ENCODE assay signal across 12 cellular contexts in the genomic region with DNA sequence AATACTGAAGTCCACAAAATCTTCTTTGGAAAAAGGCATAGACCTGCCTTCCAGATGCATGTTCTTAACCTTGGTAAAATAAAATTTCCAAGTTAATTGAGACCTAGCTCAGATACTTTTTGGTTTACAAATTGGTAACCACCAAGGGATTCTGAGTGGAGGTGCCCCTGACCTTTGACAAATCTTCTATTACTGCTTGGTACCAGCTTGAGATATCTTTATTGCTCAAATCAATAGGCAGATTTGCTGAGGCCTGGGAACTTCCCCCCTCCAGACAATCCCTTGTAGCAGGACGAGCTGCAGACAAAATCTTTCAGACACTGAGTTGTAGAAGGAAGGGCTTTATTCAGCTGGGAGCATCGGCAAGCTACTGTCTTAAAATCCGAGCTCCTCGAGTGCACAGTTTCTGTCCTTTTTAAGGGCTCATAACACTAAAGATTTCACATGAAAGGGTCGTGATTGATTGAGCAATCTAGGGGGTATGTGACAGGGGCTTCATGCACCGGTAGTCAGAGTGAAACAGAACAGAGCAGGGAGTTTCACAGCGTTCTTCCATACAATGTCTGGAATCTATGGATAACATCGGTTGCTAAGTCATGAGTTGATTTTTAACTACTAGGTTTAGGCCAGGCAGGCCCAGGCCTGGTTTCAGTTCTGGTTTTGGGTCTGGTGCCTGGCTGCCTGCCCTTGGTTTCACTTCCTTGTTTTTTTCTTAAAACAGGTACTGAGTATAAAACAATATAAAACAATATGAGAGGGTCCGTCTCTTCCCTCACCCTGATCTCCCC. TPM values are rescaled to one million over a fixed set of nuclear protein-coding genes. Genes with fewer than 3 reads are reported as not detected.
DNase-seq lines count a peak whose midpoint lies in the region; ATAC-seq and TF ChIP-seq lines count a peak whose summit lies in the region.
"Not testable (repeated sequence)": the region's sequence is repeated elsewhere in the genome, so short reads cannot be mapped to it uniquely, and the experiment has no call there.
"Had no signal": no experiment of that assay in that cellular context is flagged by ENCODE, and none has a peak within 500 bp of the region (broad histone marks: within the 10 kb centered on the region; RNA-seq: fewer than 3 reads in every experiment).

No MANE protein-coding gene starts in this region.

- H3K27me3 ChIP-seq in GM23338 (ENCODE audit: insufficient read depth); HUES64 (ENCODE audit: insufficient read depth, low read length); lower lobe of right lung (ENCODE audit: low read depth): not testable (repeated sequence)

- ATAC-seq in GM18511 (IDR thresholded peaks at IDR 0.05; ENCODE audit: unreplicated experiment) (peak; percentile 93), GM19397 (IDR thresholded peaks at IDR 0.05; ENCODE audit: unreplicated experiment) (peak; percentile 71), HG03095 (IDR thresholded peaks at IDR 0.05; ENCODE audit: unreplicated experiment) (peak; percentile 93)
- ATAC-seq in GM23338, lower lobe of right lung: not testable (repeated sequence)

- H3K79me2 ChIP-seq in GM23338 (replicated peaks; ENCODE audit: insufficient read depth) = not testable (repeated sequence)

- H3K9me2 ChIP-seq in GM23338 (ENCODE audit: insufficient read depth) = not testable (repeated sequence)

- TF ChIP-seq CTCF in GM23338 (conservative IDR thresholded peaks at IDR 0.05; ENCODE audit: low read depth in 2 of 2); lower lobe of right lung (IDR thresholded peaks at IDR 0.05): not testable (repeated sequence)

- peaks cover 26% of the 10 kb centered on the region for H3K4me1 Mint-ChIP-seq in GM23338

- peaks cover 11% of the 10 kb centered on the region; the same call in 1 of the 3 replicates for H3K36me3 Mint-ChIP-seq in GM23338 (ENCODE audit: low read depth)

- H3K9me3 Mint-ChIP-seq in GM23338 = peaks cover 15% of the 10 kb centered on the region; the same call in 1 of the 3 replicates

- not testable (repeated sequence) for H3K9me3 ChIP-seq in HUES64 (ENCODE audit: insufficient read depth, low read depth, low read length); lower lobe of right lung

- WGBS in HUES64 = 68% methylated on average over 7 of the region's 9 CpGs

- H3K4me1 ChIP-seq in GM23338 (ENCODE audit: insufficient read depth) = peaks cover 15% of the 10 kb centered on the region
- peaks cover 22% of the 10 kb centered on the region for H3K4me1 ChIP-seq in HUES64 (ENCODE audit: insufficient read depth, low read length)
- H3K4me1 ChIP-seq in lower lobe of right lung = not testable (repeated sequence)

- H3K4me3 Mint-ChIP-seq in GM23338 = not testable (repeated sequence)

- H3K27ac Mint-ChIP-seq in GM23338 = not testable (repeated sequence)

- not testable (repeated sequence) for H3K36me3 ChIP-seq in GM23338 (ENCODE audit: insufficient read depth); HUES64 (ENCODE audit: insufficient read depth, low read length); lower lobe of right lung

- H3K4me3 ChIP-seq in GM23338; HUES64 (ENCODE audit: low read length); lower lobe of right lung: not testable (repeated sequence)

- H3K27me3 Mint-ChIP-seq in GM23338 (ENCODE audit: insufficient read depth, low read depth, poor library complexity) = peaks cover 18% of the 10 kb centered on the region

- H2AFZ ChIP-seq in GM23338 = peak overlapping the region; percentile 43; the same call in 1 of the 2 replicates

- DNase-seq in GM23338 (ENCODE audit: low spot score) = not testable (repeated sequence)
- peak; percentile 86 for DNase-seq in RPMI8226
- peak; percentile 51 for DNase-seq in lower lobe of right lung

- H3K9ac ChIP-seq in HUES64 (ENCODE audit: low read depth, low read length) = not testable (repeated sequence)

- intact Hi-C loops in lower lobe of right lung (cut with DNase I) = not testable (repeated sequence)

- H3F3A ChIP-seq in GM23338 (replicated peaks; ENCODE audit: low read depth) = not testable (repeated sequence)

- H4K20me1 ChIP-seq in GM23338 (replicated peaks; ENCODE audit: insufficient read depth) = not testable (repeated sequence)

- H3K27ac ChIP-seq in GM23338 (ENCODE audit: low read depth) (peak overlapping the region; percentile 34; the same call in 1 of the 2 replicates), HUES64 (ENCODE audit: low read depth, low read length) (peak overlapping the region; percentile 93; the same call in 1 of the 2 replicates)
- H3K27ac ChIP-seq in lower lobe of right lung = not testable (repeated sequence)

- H3K4me2 ChIP-seq in GM23338 = peak overlapping the region; percentile 31; the same call in 1 of the 2 replicates

RNA-seq across cellular contexts. Expression of a gene that starts 41.8 kb away (rescaled TPM):
- total RNA-seq in GM23338 (2014; rRNA removed; shearing (Covaris generic)) = not detected in 2 replicates
- not detected in 2 replicates for polyA plus RNA-seq in GM23338 (2016; fragmentation: Nextera tagmentation; extraction: Ambion mirVana)
- polyA plus RNA-seq in HUES64 (2013, experiment 1 of 2) = not detected
- polyA plus RNA-seq in HUES64 (2013, experiment 2 of 2) = not detected
- total RNA-seq in lower lobe of right lung = not detected
- total RNA-seq: astrocyte, colonic mucosa, omental fat pad, skeletal muscle tissue, vagina had no signal
